ENCODE assay signal across 8 cellular contexts in the genomic region with DNA sequence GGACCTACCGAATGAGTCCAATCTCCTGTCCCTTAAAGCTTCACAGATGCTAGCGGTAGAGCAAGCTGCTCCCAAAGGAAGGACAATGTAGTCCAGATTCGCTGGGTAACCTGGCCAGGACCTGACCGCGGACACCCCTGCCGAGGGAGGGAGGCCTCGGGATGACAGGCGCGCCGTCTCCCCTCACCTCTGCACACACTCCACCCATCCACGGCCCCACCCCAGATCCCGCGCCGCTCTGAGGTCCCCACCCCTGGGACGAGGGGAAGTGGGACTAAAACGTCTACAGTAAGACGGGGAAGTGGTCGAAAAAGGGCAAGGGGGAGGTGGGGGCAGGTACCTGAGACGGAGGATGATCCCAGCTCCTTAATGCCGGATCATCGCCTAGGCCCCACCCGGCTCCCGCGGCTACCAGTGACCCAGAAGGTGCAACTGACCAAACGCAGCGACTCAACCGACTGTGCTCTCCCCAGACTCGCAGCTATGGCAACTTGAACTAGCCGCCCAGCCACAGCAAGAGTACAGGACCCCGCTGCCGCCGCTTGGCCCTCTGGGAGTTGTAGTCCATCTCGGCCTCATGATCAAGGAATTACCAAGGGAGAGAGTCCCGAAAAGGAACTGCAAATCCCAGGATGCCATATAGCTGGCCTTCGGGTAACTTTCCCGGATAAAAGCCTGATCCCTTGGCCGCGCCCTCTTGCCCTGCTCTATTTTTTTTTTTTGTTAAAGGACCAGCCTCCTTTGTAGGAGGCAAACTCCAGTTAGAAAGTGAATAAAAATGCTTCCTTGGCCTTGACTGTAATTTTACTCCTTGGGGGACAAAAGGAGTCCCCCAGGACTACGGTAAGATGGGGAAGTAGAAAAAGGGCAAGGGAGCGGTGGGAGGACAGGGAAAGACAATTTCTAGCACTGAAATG.
A peak's percentile ranks its signal among the peaks of the same experiment; 100 is the strongest.
DNase-seq lines count a peak whose midpoint lies in the region; ATAC-seq, FAIRE-seq and TF ChIP-seq lines count a peak whose summit lies in the region.

TSS of gene CEP128 (minus strand) at position 498 of the 917 bp plus-strand sequence.

- peak; percentile 97 for FAIRE-seq in islet of Langerhans (lab: Jason Lieb, UNC)

- no peak for TF ChIP-seq CTCF in AG10803 (conservative IDR thresholded peaks at IDR 0.05; ENCODE audit: low read length)

- DNase-seq in AG10803 (ENCODE audit: low read depth), result peak; percentile 98
- DNase-seq in NCI-H345 treated with DMSO at 0.1 percent for 48 hours (lab: John Stamatoyannopoulos, UW; ENCODE audit: unreplicated experiment), result peak; percentile 97
- DNase-seq in cerebellar cortex (ENCODE audit: low spot score), result peak; percentile 99
- DNase-seq in stimulated activated CD4-positive, alpha-beta T cell treated with anti-CD3 and anti-CD28 coated beads, Interleukin-12 subunit alpha, Interleukin-12 subunit beta, amount 100 ng/mL, for 4 hours, result peak; percentile 79

- peak within 1 kb of the TSS; percentile 92 for H3K4me3 ChIP-seq in AG10803 (ENCODE audit: low read length)

- ATAC-seq in GM19035 (IDR thresholded peaks at IDR 0.05; ENCODE audit: unreplicated experiment) (peak; percentile 99), HG03342 (IDR thresholded peaks at IDR 0.05; ENCODE audit: unreplicated experiment) (peak; percentile 96)
- ATAC-seq in activated CD4-positive, CD25-positive, alpha-beta regulatory T cell treated with anti-CD3 and anti-CD28 coated beads, Interleukin-2, amount 50 U/mL, for 24 hours, result peak; percentile 86 to 88

Comparison
In these comparisons a context has a peak if more than half of its experiments do, and no peak if none do; other contexts are left out.
1. Peak in every context shown above with its lines: DNase-seq, ATAC-seq and H3K4me3 ChIP-seq.